ENCODE assay signal across 1 cellular context in the genomic region with DNA sequence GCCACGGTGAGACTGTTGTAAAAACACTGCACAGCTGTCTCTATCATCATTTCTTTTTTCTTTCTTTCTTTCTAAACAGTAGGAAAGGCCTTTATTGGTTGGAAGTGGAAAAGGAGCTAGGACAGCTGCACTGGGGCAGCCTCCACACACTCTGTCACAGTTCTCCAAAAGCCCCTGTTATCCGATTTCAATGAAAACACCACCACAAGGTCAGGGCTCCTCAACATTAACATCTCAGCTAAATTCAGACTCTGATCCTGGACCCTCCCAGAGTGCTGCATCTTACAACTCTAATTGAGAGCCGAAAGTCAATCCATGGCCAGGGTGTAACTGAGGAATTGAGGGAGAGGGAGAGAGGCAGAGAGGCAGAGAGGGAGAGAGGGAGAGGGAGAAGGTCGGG.
TF ChIP-seq lines count a peak whose summit lies in the region.

No MANE protein-coding gene starts in this region.

TF ChIP-seq in GM23338, 12 proteins besides CTCF, POLR2A, EP300 and RAD21 (continued from another document):
- TF ChIP-seq, protein P1, sequence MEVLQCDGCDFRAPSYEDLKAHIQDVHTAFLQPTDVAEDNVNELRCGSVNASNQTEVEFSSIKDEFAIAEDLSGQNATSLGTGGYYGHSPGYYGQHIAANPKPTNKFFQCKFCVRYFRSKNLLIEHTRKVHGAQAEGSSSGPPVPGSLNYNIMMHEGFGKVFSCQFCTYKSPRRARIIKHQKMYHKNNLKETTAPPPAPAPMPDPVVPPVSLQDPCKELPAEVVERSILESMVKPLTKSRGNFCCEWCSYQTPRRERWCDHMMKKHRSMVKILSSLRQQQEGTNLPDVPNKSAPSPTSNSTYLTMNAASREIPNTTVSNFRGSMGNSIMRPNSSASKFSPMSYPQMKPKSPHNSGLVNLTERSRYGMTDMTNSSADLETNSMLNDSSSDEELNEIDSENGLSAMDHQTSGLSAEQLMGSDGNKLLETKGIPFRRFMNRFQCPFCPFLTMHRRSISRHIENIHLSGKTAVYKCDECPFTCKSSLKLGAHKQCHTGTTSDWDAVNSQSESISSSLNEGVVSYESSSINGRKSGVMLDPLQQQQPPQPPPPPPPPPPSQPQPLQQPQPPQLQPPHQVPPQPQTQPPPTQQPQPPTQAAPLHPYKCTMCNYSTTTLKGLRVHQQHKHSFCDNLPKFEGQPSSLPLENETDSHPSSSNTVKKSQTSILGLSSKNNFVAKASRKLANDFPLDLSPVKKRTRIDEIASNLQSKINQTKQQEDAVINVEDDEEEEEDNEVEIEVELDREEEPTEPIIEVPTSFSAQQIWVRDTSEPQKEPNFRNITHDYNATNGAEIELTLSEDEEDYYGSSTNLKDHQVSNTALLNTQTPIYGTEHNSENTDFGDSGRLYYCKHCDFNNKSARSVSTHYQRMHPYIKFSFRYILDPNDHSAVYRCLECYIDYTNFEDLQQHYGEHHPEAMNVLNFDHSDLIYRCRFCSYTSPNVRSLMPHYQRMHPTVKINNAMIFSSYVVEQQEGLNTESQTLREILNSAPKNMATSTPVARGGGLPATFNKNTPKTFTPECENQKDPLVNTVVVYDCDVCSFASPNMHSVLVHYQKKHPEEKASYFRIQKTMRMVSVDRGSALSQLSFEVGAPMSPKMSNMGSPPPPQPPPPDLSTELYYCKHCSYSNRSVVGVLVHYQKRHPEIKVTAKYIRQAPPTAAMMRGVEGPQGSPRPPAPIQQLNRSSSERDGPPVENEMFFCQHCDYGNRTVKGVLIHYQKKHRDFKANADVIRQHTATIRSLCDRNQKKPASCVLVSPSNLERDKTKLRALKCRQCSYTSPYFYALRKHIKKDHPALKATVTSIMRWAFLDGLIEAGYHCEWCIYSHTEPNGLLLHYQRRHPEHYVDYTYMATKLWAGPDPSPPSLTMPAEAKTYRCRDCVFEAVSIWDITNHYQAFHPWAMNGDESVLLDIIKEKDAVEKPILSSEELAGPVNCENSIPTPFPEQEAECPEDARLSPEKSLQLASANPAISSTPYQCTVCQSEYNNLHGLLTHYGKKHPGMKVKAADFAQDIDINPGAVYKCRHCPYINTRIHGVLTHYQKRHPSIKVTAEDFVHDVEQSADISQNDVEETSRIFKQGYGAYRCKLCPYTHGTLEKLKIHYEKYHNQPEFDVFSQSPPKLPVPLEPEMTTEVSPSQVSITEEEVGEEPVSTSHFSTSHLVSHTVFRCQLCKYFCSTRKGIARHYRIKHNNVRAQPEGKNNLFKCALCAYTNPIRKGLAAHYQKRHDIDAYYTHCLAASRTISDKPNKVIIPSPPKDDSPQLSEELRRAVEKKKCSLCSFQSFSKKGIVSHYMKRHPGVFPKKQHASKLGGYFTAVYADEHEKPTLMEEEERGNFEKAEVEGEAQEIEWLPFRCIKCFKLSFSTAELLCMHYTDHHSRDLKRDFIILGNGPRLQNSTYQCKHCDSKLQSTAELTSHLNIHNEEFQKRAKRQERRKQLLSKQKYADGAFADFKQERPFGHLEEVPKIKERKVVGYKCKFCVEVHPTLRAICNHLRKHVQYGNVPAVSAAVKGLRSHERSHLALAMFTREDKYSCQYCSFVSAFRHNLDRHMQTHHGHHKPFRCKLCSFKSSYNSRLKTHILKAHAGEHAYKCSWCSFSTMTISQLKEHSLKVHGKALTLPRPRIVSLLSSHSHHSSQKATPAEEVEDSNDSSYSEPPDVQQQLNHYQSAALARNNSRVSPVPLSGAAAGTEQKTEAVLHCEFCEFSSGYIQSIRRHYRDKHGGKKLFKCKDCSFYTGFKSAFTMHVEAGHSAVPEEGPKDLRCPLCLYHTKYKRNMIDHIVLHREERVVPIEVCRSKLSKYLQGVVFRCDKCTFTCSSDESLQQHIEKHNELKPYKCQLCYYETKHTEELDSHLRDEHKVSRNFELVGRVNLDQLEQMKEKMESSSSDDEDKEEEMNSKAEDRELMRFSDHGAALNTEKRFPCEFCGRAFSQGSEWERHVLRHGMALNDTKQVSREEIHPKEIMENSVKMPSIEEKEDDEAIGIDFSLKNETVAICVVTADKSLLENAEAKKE (CRISPR knock-in tag; IDR thresholded peaks at IDR 0.05): no peak
